In the genomic region with DNA sequence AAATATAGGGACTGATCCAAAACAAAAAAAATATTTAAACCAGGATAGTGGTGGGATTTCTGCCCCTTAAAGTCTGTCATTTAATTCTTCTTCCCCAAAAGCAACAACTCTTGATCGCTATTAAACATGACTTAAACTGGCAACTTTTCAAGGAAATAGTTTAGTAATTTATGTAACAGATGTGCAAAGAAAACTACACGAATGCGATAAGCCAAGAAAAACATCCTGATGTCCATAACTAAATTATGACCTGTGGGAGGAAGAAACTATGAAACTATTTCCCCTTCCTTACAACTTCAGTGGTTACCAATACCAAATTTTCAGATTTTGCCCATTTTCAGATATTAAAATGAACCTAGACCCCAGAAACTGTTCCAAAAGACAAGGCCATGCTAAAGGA, we compare ENCODE assay signal across 18 cellular contexts. TPM values are rescaled to one million over a fixed set of nuclear protein-coding genes. Genes with fewer than 3 reads are reported as not detected.
A peak's percentile ranks its signal among the peaks of the same experiment; 100 is the strongest.
DNase-seq lines count a peak whose midpoint lies in the region; ATAC-seq, FAIRE-seq and TF ChIP-seq lines count a peak whose summit lies in the region.
"Had no signal": no experiment of that assay in that cellular context is flagged by ENCODE, and none has a peak within 500 bp of the region (broad histone marks: within the 10 kb centered on the region; RNA-seq: fewer than 3 reads in every experiment).

No MANE protein-coding gene starts in this region.

- H3K36me3 ChIP-seq in rectal smooth muscle tissue (ENCODE audit: control insufficient read depth, insufficient read depth, low read length), result no peaks in the 10 kb centered on the region

- no peak overlapping the region for H3K9ac ChIP-seq in rectal smooth muscle tissue (ENCODE audit: low read length)

- TF ChIP-seq CTCF in fibroblast of the aortic adventitia (IDR thresholded peaks at IDR 0.05; ENCODE audit: insufficient read depth, low read length), result no peak

- H3K27me3 ChIP-seq in rectal smooth muscle tissue (ENCODE audit: control insufficient read depth, insufficient read depth, low read length), result no peaks in the 10 kb centered on the region

- ATAC-seq in SK-N-SH treated with all-trans-retinoic acid at 6 μM for 48 hours (no peak), GM18909 (IDR thresholded peaks at IDR 0.05; ENCODE audit: poor library complexity, unreplicated experiment) (no peak), HG03159 (IDR thresholded peaks at IDR 0.05; ENCODE audit: unreplicated experiment) (no peak)
- ATAC-seq: stimulated activated memory B cell treated with anti-CD40 and anti-IgM and Interleukin-4, amounts not matched to agents 10 μg/mL and 1 μg/mL and 100 μg/mL, for 72 hours had no signal

- peak; percentile 39 for DNase-seq in EL
- DNase-seq in fibroblast of the aortic adventitia (ENCODE audit: low read depth), result peak; percentile 64
- no peak for DNase-seq in NCI-H187 treated with DMSO at 0.1 percent for 48 hours (lab: John Stamatoyannopoulos, UW)
- DNase-seq in GM12891 (ENCODE audit: insufficient read length, low spot score), result no peak
- DNase-seq: activated CD8-positive, alpha-beta T cell treated with anti-CD3 and anti-CD28 coated beads for 36 hours; activated gamma-delta T cell; CD4-positive, alpha-beta memory T cell; GF-D8; H7; NCI-H187; NCI-H526 treated with DMSO at 0.1 percent for 48 hours; stimulated activated CD4-positive, alpha-beta T cell treated with anti-CD3 and anti-CD28 coated beads, Interleukin-4, amount 100 ng/mL, for 4 hours; T1000 had no signal

- H3K4me3 ChIP-seq in fibroblast of the aortic adventitia (ENCODE audit: low read depth, low read length) (no peak overlapping the region), rectal smooth muscle tissue (ENCODE audit: low read length) (no peak overlapping the region)

- H3K4me1 ChIP-seq in rectal smooth muscle tissue (ENCODE audit: control insufficient read depth, insufficient read depth, low read length), result peaks cover 21% of the 10 kb centered on the region

- FAIRE-seq in GM12891 (lab: Jason Lieb, UNC), result no peak

- TF ChIP-seq POLR2A in GM12891 (IDR thresholded peaks at IDR 0.05; ENCODE audit: low read depth, low read length), result no peak

- peak overlapping the region; percentile 91 for H3K27ac ChIP-seq in rectal smooth muscle tissue (ENCODE audit: low read depth, low read length)

TF ChIP-seq in SK-N-SH treated with all-trans-retinoic acid at 6 μM for 48 hours, 23 proteins besides CTCF, POLR2A, EP300 and RAD21:
- TF ChIP-seq, protein P1, sequence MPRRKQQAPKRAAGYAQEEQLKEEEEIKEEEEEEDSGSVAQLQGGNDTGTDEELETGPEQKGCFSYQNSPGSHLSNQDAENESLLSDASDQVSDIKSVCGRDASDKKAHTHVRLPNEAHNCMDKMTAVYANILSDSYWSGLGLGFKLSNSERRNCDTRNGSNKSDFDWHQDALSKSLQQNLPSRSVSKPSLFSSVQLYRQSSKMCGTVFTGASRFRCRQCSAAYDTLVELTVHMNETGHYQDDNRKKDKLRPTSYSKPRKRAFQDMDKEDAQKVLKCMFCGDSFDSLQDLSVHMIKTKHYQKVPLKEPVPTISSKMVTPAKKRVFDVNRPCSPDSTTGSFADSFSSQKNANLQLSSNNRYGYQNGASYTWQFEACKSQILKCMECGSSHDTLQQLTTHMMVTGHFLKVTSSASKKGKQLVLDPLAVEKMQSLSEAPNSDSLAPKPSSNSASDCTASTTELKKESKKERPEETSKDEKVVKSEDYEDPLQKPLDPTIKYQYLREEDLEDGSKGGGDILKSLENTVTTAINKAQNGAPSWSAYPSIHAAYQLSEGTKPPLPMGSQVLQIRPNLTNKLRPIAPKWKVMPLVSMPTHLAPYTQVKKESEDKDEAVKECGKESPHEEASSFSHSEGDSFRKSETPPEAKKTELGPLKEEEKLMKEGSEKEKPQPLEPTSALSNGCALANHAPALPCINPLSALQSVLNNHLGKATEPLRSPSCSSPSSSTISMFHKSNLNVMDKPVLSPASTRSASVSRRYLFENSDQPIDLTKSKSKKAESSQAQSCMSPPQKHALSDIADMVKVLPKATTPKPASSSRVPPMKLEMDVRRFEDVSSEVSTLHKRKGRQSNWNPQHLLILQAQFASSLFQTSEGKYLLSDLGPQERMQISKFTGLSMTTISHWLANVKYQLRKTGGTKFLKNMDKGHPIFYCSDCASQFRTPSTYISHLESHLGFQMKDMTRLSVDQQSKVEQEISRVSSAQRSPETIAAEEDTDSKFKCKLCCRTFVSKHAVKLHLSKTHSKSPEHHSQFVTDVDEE (CRISPR knock-in tag; IDR thresholded peaks at IDR 0.05), result no peak
- no peak for TF ChIP-seq ZC3H10 (CRISPR knock-in tag; IDR thresholded peaks at IDR 0.05)
- TF ChIP-seq ISL1 (CRISPR knock-in tag; IDR thresholded peaks at IDR 0.05), result peak; percentile 42; the same call in 1 of the 2 replicates

TF ChIP-seq in GM12891, 5 proteins besides CTCF, POLR2A, EP300 and RAD21:
- TF ChIP-seq POLR2AphosphoS5 (IDR thresholded peaks at IDR 0.05; ENCODE audit: low read depth, low read length) (no peak), PAX5 (IDR thresholded peaks at IDR 0.05; ENCODE audit: insufficient read depth, low read length, severe bottlenecking) (no peak), SPI1 (IDR thresholded peaks at IDR 0.05; ENCODE audit: low read depth, low read length) (no peak), TAF1 (IDR thresholded peaks at IDR 0.05; ENCODE audit: low read depth, low read length) (no peak), POU2F2 (IDR thresholded peaks at IDR 0.05; ENCODE audit: low read depth, low read length) (no peak)

RNA-seq across cellular contexts. Expression of a gene that starts 31.5 kb away (rescaled TPM):
- 34.3 and 78.6 TPM in 2 replicates for total RNA-seq in fibroblast of the aortic adventitia (ENCODE audit: low replicate concordance)
- polyA plus RNA-seq in GM12891 (2012; ENCODE audit: low read depth, missing spikeins), result 21.4 TPM

Comparison
In these comparisons a context has a peak if more than half of its experiments do, and no peak if none do; other contexts are left out.
1. DNase-seq: peak in EL (single experiment) and fibroblast of the aortic adventitia (single experiment); none in NCI-H187 treated with DMSO at 0.1 percent for 48 hours (single experiment) and GM12891 (single experiment).